8 cellular contexts compared by ENCODE assay signal in genomic region chr19:55654323-55654832, GRCh38. TPM values are rescaled to one million over a fixed set of nuclear protein-coding genes. Genes with fewer than 3 reads are reported as not detected.
DNase-seq lines count a peak whose midpoint lies in the region; ATAC-seq and TF ChIP-seq lines count a peak whose summit lies in the region.

No MANE protein-coding gene starts in this region.

- ATAC-seq in GM19463 (IDR thresholded peaks at IDR 0.05; ENCODE audit: unreplicated experiment) (peak; percentile 42), right lobe of liver (peak; percentile 80 to 82 (median 82))

- H3K9me3 Mint-ChIP-seq in CD14-positive monocyte: no peaks in the 10 kb centered on the region
- H3K9me3 Mint-ChIP-seq in activated CD4-positive, alpha-beta memory T cell treated with anti-CD3 and anti-CD28 coated beads, Interleukin-2, amount 10 ng/mL, durations not matched to agents 7 days and 5 days: no peaks in the 10 kb centered on the region

- H3K36me3 Mint-ChIP-seq in CD14-positive monocyte: peaks cover 6 to 15% of the 10 kb centered on the region in 2 donors
- H3K36me3 Mint-ChIP-seq in activated CD4-positive, alpha-beta memory T cell treated with anti-CD3 and anti-CD28 coated beads, Interleukin-2, amount 10 ng/mL, durations not matched to agents 7 days and 5 days (ENCODE audit: low read depth): peaks cover 29% of the 10 kb centered on the region

- intact Hi-C loops in CD14-positive monocyte (cut with micrococcal nuclease) (loop anchor here in 1 of 2 donors (2.0 to 10.0 kb wide), 2 partner anchors 22 to 1460 kb away; partner anchors contain the start of gene TSEN34), right lobe of liver (cut with DNase I) (no loop called here)

- POLR2A ChIA-PET in activated CD4-positive, alpha-beta memory T cell treated with anti-CD3 and anti-CD28 coated beads, Interleukin-2, amount 10 ng/mL, durations not matched to agents 7 days and 5 days (lab: Charles Lee): interaction anchor here (0.5 to 2.5 kb wide), 22 partner anchors 10 to 315 kb away, joined by 3 to 23 read pairs (median 4); partner anchors contain the start of genes FIZ1, KMT5C, NAT14 and TMEM238

- DNase-seq in CD14-positive monocyte (ENCODE audit: low spot score) (peak; percentile 100), HK-2 (ENCODE audit: unreplicated experiment) (peak; percentile 100), NCI-H82 treated with DMSO at 0.1 percent for 48 hours (lab: John Stamatoyannopoulos, UW; ENCODE audit: unreplicated experiment) (peak; percentile 94), right lobe of liver (peak; percentile 99)
- peak; percentile 100 for DNase-seq in activated CD4-positive, alpha-beta memory T cell treated with anti-CD3 and anti-CD28 coated beads, Interleukin-2, amount 10 ng/mL, durations not matched to agents 7 days and 5 days
- peak; percentile 100 for DNase-seq in stimulated activated CD4-positive, alpha-beta T cell treated with anti-CD3 and anti-CD28 coated beads, Interleukin-4, amount 100 ng/mL, for 1 hour

- H3K27ac ChIP-seq in duodenal mucosa (ENCODE audit: low read depth, low read length) (peak overlapping the region; percentile 98), right lobe of liver (peak overlapping the region; percentile 93 to 96 (median 96))

- TF ChIP-seq POLR2A in right lobe of liver (IDR thresholded peaks at IDR 0.05): no peak

- H3K4me3 Mint-ChIP-seq in CD14-positive monocyte: peak overlapping the region; percentile 98 to 99
- peak overlapping the region; percentile 83 for H3K4me3 Mint-ChIP-seq in activated CD4-positive, alpha-beta memory T cell treated with anti-CD3 and anti-CD28 coated beads, Interleukin-2, amount 10 ng/mL, durations not matched to agents 7 days and 5 days

- peaks cover 31% of the 10 kb centered on the region for H3K4me1 Mint-ChIP-seq in CD14-positive monocyte
- peaks cover 41% of the 10 kb centered on the region for H3K4me1 Mint-ChIP-seq in activated CD4-positive, alpha-beta memory T cell treated with anti-CD3 and anti-CD28 coated beads, Interleukin-2, amount 10 ng/mL, durations not matched to agents 7 days and 5 days

- CTCF ChIA-PET in activated CD4-positive, alpha-beta memory T cell treated with anti-CD3 and anti-CD28 coated beads, Interleukin-2, amount 10 ng/mL, durations not matched to agents 7 days and 5 days (lab: Charles Lee): interaction anchor here (0.6 to 3.0 kb wide), 24 partner anchors 9 to 1465 kb away, joined by 3 to 25 read pairs (median 5); partner anchors contain the start of genes EPN1, FIZ1, KMT5C and MBOAT7

- H3K36me3 ChIP-seq in duodenal mucosa (ENCODE audit: control insufficient read depth in 1 of 2, insufficient read depth in 2 of 2, low read length in 2 of 2) (peaks cover 0 to 10% of the 10 kb centered on the region in 2 donors), right lobe of liver (no peaks in the 10 kb centered on the region)

- H3K4me3 ChIP-seq in duodenal mucosa (ENCODE audit: low read depth in 1 of 2, low read length in 2 of 2) (peak overlapping the region; percentile 93 to 94), right lobe of liver (peak overlapping the region; percentile 83 to 99 (median 88))

- H3K27ac Mint-ChIP-seq in CD14-positive monocyte: peak overlapping the region; percentile 96 to 100 (median 100)
- peak overlapping the region; percentile 94 for H3K27ac Mint-ChIP-seq in activated CD4-positive, alpha-beta memory T cell treated with anti-CD3 and anti-CD28 coated beads, Interleukin-2, amount 10 ng/mL, durations not matched to agents 7 days and 5 days

- TF ChIP-seq CTCF in CD14-positive monocyte (IDR thresholded peaks at IDR 0.05) (no peak), right lobe of liver (IDR thresholded peaks at IDR 0.05) (no peak)

- H3K27me3 Mint-ChIP-seq in CD14-positive monocyte (ENCODE audit: low read depth in 3 of 3): peaks cover 2 to 5% (median 4%) of the 10 kb centered on the region in 3 donors
- no peaks in the 10 kb centered on the region for H3K27me3 Mint-ChIP-seq in activated CD4-positive, alpha-beta memory T cell treated with anti-CD3 and anti-CD28 coated beads, Interleukin-2, amount 10 ng/mL, durations not matched to agents 7 days and 5 days

- H3K9ac ChIP-seq in duodenal mucosa (ENCODE audit: low read depth in 1 of 2, low read length in 2 of 2): peak overlapping the region; percentile 96

- H3K4me1 ChIP-seq in duodenal mucosa (ENCODE audit: control insufficient read depth in 1 of 2, insufficient read depth in 2 of 2, low read length in 2 of 2) (peaks cover 24 to 38% of the 10 kb centered on the region in 2 donors), right lobe of liver (peaks cover 0 to 32% (median 12%) of the 10 kb centered on the region in 4 donors)

- 0% methylated on average over 43 of the region's 49 CpGs for WGBS in right lobe of liver (ENCODE audit: insufficient coverage, low coverage, low lambda C conversion rate, missing lambda C conversion rate)

- H3K27me3 ChIP-seq in duodenal mucosa (ENCODE audit: control insufficient read depth in 1 of 2, insufficient read depth in 2 of 2, low read length in 2 of 2) (no peaks in the 10 kb centered on the region), right lobe of liver (no peaks in the 10 kb centered on the region)

- H3K9me3 ChIP-seq in duodenal mucosa (ENCODE audit: control insufficient read depth in 1 of 2, low read length in 2 of 2) (no peaks in the 10 kb centered on the region), right lobe of liver (no peaks in the 10 kb centered on the region)

RNA-seq across cellular contexts. Expression of gene U2AF2, which starts 0.5 kb away (rescaled TPM):
- polyA plus RNA-seq in CD14-positive monocyte: 1 to 10 TPM; 5.3 to 5.4 TPM
- total RNA-seq in activated CD4-positive, alpha-beta memory T cell treated with anti-CD3 and anti-CD28 coated beads, Interleukin-2, amount 10 ng/mL, durations not matched to agents 7 days and 5 days: 100 to 1,000 TPM; 204 to 213 TPM
- 10 to 100 TPM; 55.1 to 75.6 (median 63.5) TPM for total RNA-seq in right lobe of liver

RNA-seq across cellular contexts. Expression of gene CCDC106, which starts 6.4 kb away (rescaled TPM):
- polyA plus RNA-seq in CD14-positive monocyte: 1 to 10 TPM in 1 of 2 donors, under 1 TPM in 1; 0.74 to 1.2 TPM
- 1 to 10 TPM; 3.7 to 3.8 TPM for total RNA-seq in activated CD4-positive, alpha-beta memory T cell treated with anti-CD3 and anti-CD28 coated beads, Interleukin-2, amount 10 ng/mL, durations not matched to agents 7 days and 5 days
- 10 to 100 TPM in 3 of 6 experiments, 1 to 10 TPM in 3; 6.1 to 19.7 (median 9.8) TPM for total RNA-seq in right lobe of liver

RNA-seq across cellular contexts. Expression of gene ZNF581, which starts 10.9 kb away (rescaled TPM):
- polyA plus RNA-seq in CD14-positive monocyte: 10 to 100 TPM; 29.4 to 31.6 TPM
- total RNA-seq in activated CD4-positive, alpha-beta memory T cell treated with anti-CD3 and anti-CD28 coated beads, Interleukin-2, amount 10 ng/mL, durations not matched to agents 7 days and 5 days: 10 to 100 TPM; 26.6 to 30.1 TPM
- total RNA-seq in right lobe of liver: 1 to 10 TPM; 2.7 to 7.3 (median 5.1) TPM

RNA-seq across cellular contexts. Expression of gene ZNF580, which starts 13.6 kb away (rescaled TPM):
- 10 to 100 TPM in 1 of 2 donors, 1 to 10 TPM in 1; 9.7 to 10.7 TPM for polyA plus RNA-seq in CD14-positive monocyte
- 10 to 100 TPM; 35.7 to 39.7 TPM for total RNA-seq in activated CD4-positive, alpha-beta memory T cell treated with anti-CD3 and anti-CD28 coated beads, Interleukin-2, amount 10 ng/mL, durations not matched to agents 7 days and 5 days
- 10 to 100 TPM in 1 of 6 experiments, 1 to 10 TPM in 5; 5.4 to 11.6 (median 6.5) TPM for total RNA-seq in right lobe of liver

RNA-seq across cellular contexts. Expression of gene EPN1, which starts 20.6 kb away (rescaled TPM):
- polyA plus RNA-seq in CD14-positive monocyte: 10 to 100 TPM; 18.7 to 19.2 TPM
- 10 to 100 TPM; 63.9 to 64.5 TPM for total RNA-seq in activated CD4-positive, alpha-beta memory T cell treated with anti-CD3 and anti-CD28 coated beads, Interleukin-2, amount 10 ng/mL, durations not matched to agents 7 days and 5 days
- 100 to 1,000 TPM in 5 of 6 experiments, 10 to 100 TPM in 1; 88.9 to 162 (median 107) TPM for total RNA-seq in right lobe of liver

Comparison
In these comparisons a context has a peak if more than half of its experiments do, and no peak if none do; other contexts are left out.
1. Peak in every context shown above with its lines: DNase-seq, ATAC-seq, H3K4me3 ChIP-seq and H3K27ac ChIP-seq.